ENCODE assay signal across 23 cellular contexts in the genomic region with DNA sequence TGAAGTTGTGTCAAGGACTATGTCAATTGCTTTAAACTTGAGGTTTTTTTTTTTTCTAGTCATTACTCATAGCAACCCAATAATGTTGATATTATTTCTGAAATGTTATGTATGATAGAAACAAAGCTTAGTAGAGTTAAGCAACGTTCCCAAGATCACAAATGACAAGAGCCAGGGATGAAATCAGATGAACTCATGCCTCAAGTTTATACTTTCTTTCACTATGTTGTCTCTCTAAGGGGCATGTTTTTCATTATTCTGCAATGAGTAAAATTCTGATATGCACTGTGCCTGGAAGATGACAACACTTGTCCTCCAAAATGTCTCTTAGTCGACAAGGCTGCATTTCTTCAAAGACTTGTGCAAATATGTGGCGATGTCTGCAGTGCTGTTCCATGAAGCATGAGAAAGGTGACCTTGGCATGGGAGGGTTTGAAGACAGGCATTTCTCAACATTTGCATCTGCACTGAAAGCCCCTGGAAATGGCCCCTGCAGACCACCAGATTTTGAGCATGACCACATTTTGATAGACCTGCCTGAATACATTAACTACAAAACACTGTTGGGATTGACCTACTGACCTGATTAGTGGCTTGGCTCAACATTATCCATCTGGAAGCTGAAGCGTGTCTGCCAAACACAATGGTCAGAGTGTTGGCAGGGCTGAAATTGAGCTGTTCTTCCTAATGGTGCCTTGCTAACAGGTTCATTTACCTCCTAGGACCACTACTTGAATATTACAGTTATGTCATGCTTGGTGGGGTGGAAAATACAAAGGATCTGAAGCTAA.
DNase-seq lines count a peak whose midpoint lies in the region; FAIRE-seq and TF ChIP-seq lines count a peak whose summit lies in the region.
"Had no signal": no experiment of that assay in that cellular context is flagged by ENCODE, and none has a peak within 500 bp of the region (broad histone marks: within the 10 kb centered on the region; RNA-seq: fewer than 3 reads in every experiment).

No MANE protein-coding gene starts in this region.

- no peaks in the 10 kb centered on the region for H3K36me3 ChIP-seq in neural progenitor cell
- H3K36me3 ChIP-seq: left ventricle myocardium inferior, prostate gland, spleen, tibial nerve had no signal

- H3K27me3 Mint-ChIP-seq in neural progenitor cell (ENCODE audit: insufficient read depth, low read depth) = peaks cover 4% of the 10 kb centered on the region
- H3K27me3 Mint-ChIP-seq: activated CD4-positive, alpha-beta T cell treated with anti-CD3 and anti-CD28 coated beads, Interleukin-2, amount 10 ng/mL, durations not matched to agents 7 days and 5 days; activated naive CD8-positive, alpha-beta T cell treated with anti-CD3 and anti-CD28 coated beads, Interleukin-2, amount 50 U/mL, for 24 hours; CD4-positive, alpha-beta T cell; stimulated activated naive CD8-positive, alpha-beta T cell treated with anti-CD3 and anti-CD28 coated beads, Interleukin-15, Interleukin-2, amounts not matched to agents 100 ng/mL and 50 ng/mL, for 24 hours had no signal

- no peak overlapping the region for H3K4me2 ChIP-seq in neural progenitor cell

- no peaks in the 10 kb centered on the region for H3K79me2 ChIP-seq in neural progenitor cell (ENCODE audit: low read depth)

- no peak overlapping the region for H3K27ac ChIP-seq in neural progenitor cell
- H3K27ac ChIP-seq: left ventricle myocardium inferior, prostate gland, spleen, tibial nerve had no signal

- H3K4me3 ChIP-seq in choroid plexus epithelial cell (ENCODE audit: low read depth, low read length) (no peak overlapping the region), neural progenitor cell (no peak overlapping the region)
- H3K4me3 ChIP-seq: left ventricle myocardium inferior, prostate gland, spleen, tibial nerve had no signal

- no peaks in the 10 kb centered on the region for H3F3A ChIP-seq in neural progenitor cell (ENCODE audit: low read depth)

- H3K9me3 ChIP-seq in neural progenitor cell (ENCODE audit: low read depth) = no peaks in the 10 kb centered on the region
- H3K9me3 ChIP-seq: left ventricle myocardium inferior, prostate gland, tibial nerve had no signal

- FAIRE-seq in GM19239 (lab: Jason Lieb, UNC) = no peak

- H3K4me1 ChIP-seq in neural progenitor cell = peaks cover 5% of the 10 kb centered on the region
- H3K4me1 ChIP-seq: prostate gland, spleen, tibial nerve had no signal

- H4K20me1 ChIP-seq in neural progenitor cell (ENCODE audit: low read depth) = no peaks in the 10 kb centered on the region

- TF ChIP-seq CTCF in choroid plexus epithelial cell (conservative IDR thresholded peaks at IDR 0.05; ENCODE audit: low read depth, low read length) = no peak
- no peak for TF ChIP-seq CTCF in neural progenitor cell (IDR thresholded peaks at IDR 0.05)

- no peak overlapping the region for H3K9ac ChIP-seq in neural progenitor cell

- H3K27ac Mint-ChIP-seq in neural progenitor cell = no peak overlapping the region
- H3K27ac Mint-ChIP-seq: activated CD4-positive, alpha-beta T cell treated with anti-CD3 and anti-CD28 coated beads, Interleukin-2, amount 10 ng/mL, durations not matched to agents 7 days and 5 days; activated naive CD8-positive, alpha-beta T cell treated with anti-CD3 and anti-CD28 coated beads, Interleukin-2, amount 50 U/mL, for 24 hours; CD4-positive, alpha-beta T cell; nephron progenitor cell; stimulated activated naive CD8-positive, alpha-beta T cell treated with anti-CD3 and anti-CD28 coated beads, Interleukin-15, Interleukin-2, amounts not matched to agents 100 ng/mL and 50 ng/mL, for 24 hours had no signal

- no peak overlapping the region for H3K4me3 Mint-ChIP-seq in neural progenitor cell
- H3K4me3 Mint-ChIP-seq: activated CD4-positive, alpha-beta T cell treated with anti-CD3 and anti-CD28 coated beads, Interleukin-2, amount 10 ng/mL, durations not matched to agents 7 days and 5 days; activated naive CD8-positive, alpha-beta T cell treated with anti-CD3 and anti-CD28 coated beads, Interleukin-2, amount 50 U/mL, for 24 hours; CD4-positive, alpha-beta T cell; nephron progenitor cell; stimulated activated naive CD8-positive, alpha-beta T cell treated with anti-CD3 and anti-CD28 coated beads, Interleukin-15, Interleukin-2, amounts not matched to agents 100 ng/mL and 50 ng/mL, for 24 hours had no signal

- H3K4me1 Mint-ChIP-seq in neural progenitor cell = peaks cover 29% of the 10 kb centered on the region
- H3K4me1 Mint-ChIP-seq: activated CD4-positive, alpha-beta T cell treated with anti-CD3 and anti-CD28 coated beads, Interleukin-2, amount 10 ng/mL, durations not matched to agents 7 days and 5 days; activated naive CD8-positive, alpha-beta T cell treated with anti-CD3 and anti-CD28 coated beads, Interleukin-2, amount 50 U/mL, for 24 hours had no signal

- no peaks in the 10 kb centered on the region for H3K27me3 ChIP-seq in neural progenitor cell
- H3K27me3 ChIP-seq: spleen, tibial nerve had no signal

- no peaks in the 10 kb centered on the region for H3K9me3 Mint-ChIP-seq in neural progenitor cell
- H3K9me3 Mint-ChIP-seq: nephron progenitor cell had no signal

- H3K36me3 Mint-ChIP-seq in neural progenitor cell = no peaks in the 10 kb centered on the region

- no peak overlapping the region for H2AFZ ChIP-seq in neural progenitor cell (replicated peaks)

- DNase-seq in EH (ENCODE audit: low read depth) (peak; percentile 69), M059J (ENCODE audit: low read depth) (peak; percentile 20), choroid plexus epithelial cell (ENCODE audit: low read depth) (peak; percentile 42), neural progenitor cell (ENCODE audit: low spot score) (peak; percentile 58), SHP77 treated with DMSO at 0.1 percent for 48 hours (lab: John Stamatoyannopoulos, UW) (no peak), GM19239 (ENCODE audit: insufficient read length, low spot score) (no peak), activated gamma-delta T cell treated with Interleukin-2 at 50 U/mL for 16 hours (no peak)
- no peak for DNase-seq in activated CD4-positive, alpha-beta T cell treated with anti-CD3 and anti-CD28 coated beads, Interleukin-2, amount 50 U/mL, for 1 hour
- DNase-seq: activated CD4-positive, alpha-beta T cell treated with anti-CD3 and anti-CD28 coated beads, Interleukin-2, amount 10 ng/mL, durations not matched to agents 7 days and 5 days; activated effector memory CD4-positive, alpha-beta T cell treated with Interleukin-2 at 50 U/mL for 16 hours; activated naive CD8-positive, alpha-beta T cell treated with anti-CD3 and anti-CD28 coated beads, Interleukin-2, amount 50 U/mL, for 24 hours; CD4-positive, alpha-beta T cell; DMS79 treated with DMSO at 0.1 percent for 48 hours; left ventricle myocardium inferior; NCI-H1417; NCI-H2107; NCI-H510A; nephron progenitor cell; spleen; stimulated activated CD4-positive, alpha-beta T cell treated with anti-CD3 and anti-CD28 coated beads, Interleukin-4, amount 100 ng/mL, for 24 hours had no signal

Comparison
In these comparisons a context has a peak if more than half of its experiments do, and no peak if none do; other contexts are left out.
1. DNase-seq: peak in EH (single experiment), M059J (single experiment), choroid plexus epithelial cell (single experiment) and neural progenitor cell (single experiment); none in activated CD4-positive, alpha-beta T cell treated with anti-CD3 and anti-CD28 coated beads, Interleukin-2, amount 50 U/mL, for 1 hour (single experiment), SHP77 treated with DMSO at 0.1 percent for 48 hours (single experiment), GM19239 (single experiment) and activated gamma-delta T cell treated with Interleukin-2 at 50 U/mL for 16 hours (single experiment).